11 cellular contexts compared by ENCODE assay signal in the genomic region with DNA sequence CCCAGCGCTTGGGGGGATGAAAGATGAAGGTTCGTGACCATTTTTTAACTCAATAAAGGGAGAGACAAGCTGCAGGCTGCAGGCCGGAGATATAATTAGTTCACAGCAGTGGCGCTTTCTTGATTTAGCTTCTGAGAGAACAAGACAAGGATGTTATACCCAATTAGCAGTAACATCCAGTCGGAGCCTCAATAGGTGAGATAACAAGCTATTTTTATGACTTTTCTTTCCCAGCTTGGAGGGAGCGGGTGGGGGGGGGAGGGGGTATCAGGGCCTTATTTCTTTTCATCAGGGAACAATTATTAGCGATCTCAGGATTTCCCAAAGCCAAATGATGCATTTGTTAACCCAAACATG.
"Had no signal": no experiment of that assay in that cellular context is flagged by ENCODE, and none has a peak within 500 bp of the region (broad histone marks: within the 10 kb centered on the region; RNA-seq: fewer than 3 reads in every experiment).

No MANE protein-coding gene starts in this region.

- H3K27me3 ChIP-seq: pancreas had no signal

- H3K9me3 ChIP-seq: pancreas, upper lobe of left lung had no signal

- H3K4me3 Mint-ChIP-seq: activated CD8-positive, alpha-beta T cell treated with anti-CD3 and anti-CD28 coated beads for 36 hours; activated naive CD8-positive, alpha-beta T cell treated with anti-CD3 and anti-CD28 coated beads, Interleukin-2, amount 10 ng/mL, durations not matched to agents 7 days and 5 days; natural killer cell treated with Interleukin-12 subunit alpha and Interleukin-12 subunit beta and Interleukin-15 and Interleukin-18, amount 100 ng/mL, for 72 hours; stimulated activated effector memory CD8-positive, alpha-beta T cell treated with anti-CD3 and anti-CD28 coated beads, Interleukin-12 subunit alpha, Interleukin-12 subunit beta, amount 100 ng/mL, for 72 hours; T-cell had no signal

- H3K36me3 Mint-ChIP-seq: activated naive CD8-positive, alpha-beta T cell treated with anti-CD3 and anti-CD28 coated beads, Interleukin-2, amount 10 ng/mL, durations not matched to agents 7 days and 5 days; natural killer cell treated with Interleukin-12 subunit alpha and Interleukin-12 subunit beta and Interleukin-15 and Interleukin-18, amount 100 ng/mL, for 72 hours; stimulated activated effector memory CD8-positive, alpha-beta T cell treated with anti-CD3 and anti-CD28 coated beads, Interleukin-12 subunit alpha, Interleukin-12 subunit beta, amount 100 ng/mL, for 72 hours; T-cell had no signal

- H3K36me3 ChIP-seq: pancreas, upper lobe of left lung had no signal

- FAIRE-seq: pancreas had no signal

- H3K4me1 Mint-ChIP-seq: activated naive CD8-positive, alpha-beta T cell treated with anti-CD3 and anti-CD28 coated beads, Interleukin-2, amount 10 ng/mL, durations not matched to agents 7 days and 5 days; T-cell had no signal

- ATAC-seq: activated CD8-positive, alpha-beta T cell treated with anti-CD3 and anti-CD28 coated beads for 36 hours; natural killer cell treated with Interleukin-12 subunit alpha and Interleukin-12 subunit beta and Interleukin-15 and Interleukin-18, amount 100 ng/mL, for 72 hours; stimulated activated effector memory CD8-positive, alpha-beta T cell treated with anti-CD3 and anti-CD28 coated beads, Interleukin-12 subunit alpha, Interleukin-12 subunit beta, amount 100 ng/mL, for 72 hours; T-cell had no signal

- H3K4me3 ChIP-seq: pancreas, upper lobe of left lung had no signal

- H3K9me3 Mint-ChIP-seq: activated CD8-positive, alpha-beta T cell treated with anti-CD3 and anti-CD28 coated beads for 36 hours; activated naive CD8-positive, alpha-beta T cell treated with anti-CD3 and anti-CD28 coated beads, Interleukin-2, amount 10 ng/mL, durations not matched to agents 7 days and 5 days; natural killer cell treated with Interleukin-12 subunit alpha and Interleukin-12 subunit beta and Interleukin-15 and Interleukin-18, amount 100 ng/mL, for 72 hours; stimulated activated effector memory CD8-positive, alpha-beta T cell treated with anti-CD3 and anti-CD28 coated beads, Interleukin-12 subunit alpha, Interleukin-12 subunit beta, amount 100 ng/mL, for 72 hours; T-cell had no signal

- H3K27ac ChIP-seq: upper lobe of left lung, WERI-Rb-1 had no signal

- DNase-seq: activated CD4-positive, alpha-beta T cell treated with anti-CD3 and anti-CD28 coated beads for 4 hours; activated CD8-positive, alpha-beta memory T cell treated with anti-CD3 and anti-CD28 coated beads, Interleukin-2, amount 50 U/mL, for 4 hours; activated CD8-positive, alpha-beta T cell treated with anti-CD3 and anti-CD28 coated beads for 36 hours; activated naive CD8-positive, alpha-beta T cell treated with anti-CD3 and anti-CD28 coated beads, Interleukin-2, amount 10 ng/mL, durations not matched to agents 7 days and 5 days; central memory CD4-positive, alpha-beta T cell; T-cell; WERI-Rb-1 had no signal

- H3K27ac Mint-ChIP-seq: activated CD8-positive, alpha-beta T cell treated with anti-CD3 and anti-CD28 coated beads for 36 hours; activated naive CD8-positive, alpha-beta T cell treated with anti-CD3 and anti-CD28 coated beads, Interleukin-2, amount 10 ng/mL, durations not matched to agents 7 days and 5 days; natural killer cell treated with Interleukin-12 subunit alpha and Interleukin-12 subunit beta and Interleukin-15 and Interleukin-18, amount 100 ng/mL, for 72 hours; stimulated activated effector memory CD8-positive, alpha-beta T cell treated with anti-CD3 and anti-CD28 coated beads, Interleukin-12 subunit alpha, Interleukin-12 subunit beta, amount 100 ng/mL, for 72 hours; T-cell had no signal
